In the genomic region with DNA sequence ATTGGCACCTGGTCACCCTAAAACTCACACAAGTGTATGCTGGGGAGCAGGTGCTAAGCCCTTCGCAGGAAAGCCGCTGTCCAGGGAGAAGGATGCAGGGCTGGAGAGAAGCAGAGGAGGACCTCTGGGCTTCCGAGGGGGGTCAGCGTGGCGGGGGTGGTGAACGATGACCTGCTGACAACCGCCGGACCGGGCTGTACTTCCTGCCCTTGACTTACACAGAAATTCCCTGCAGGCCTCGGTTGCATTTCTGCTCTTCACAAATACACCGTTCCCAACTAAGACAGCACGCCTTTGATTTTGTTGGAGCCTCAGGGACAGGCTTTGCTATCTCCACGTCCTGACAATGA, we compare ENCODE assay signal across 15 cellular contexts. TPM values are rescaled to one million over a fixed set of nuclear protein-coding genes. Genes with fewer than 3 reads are reported as not detected.
"Had no signal": no experiment of that assay in that cellular context is flagged by ENCODE, and none has a peak within 500 bp of the region (broad histone marks: within the 10 kb centered on the region; RNA-seq: fewer than 3 reads in every experiment).

No MANE protein-coding gene starts in this region.

- H3K4me1 ChIP-seq: psoas muscle had no signal

- H3K4me3 ChIP-seq: left lung, pancreas, psoas muscle, upper lobe of right lung had no signal

- H3K4me3 Mint-ChIP-seq: activated naive CD4-positive, alpha-beta T cell treated with anti-CD3 and anti-CD28 coated beads for 36 hours; dendritic cell treated with granulocyte-macrophage colony-stimulating factor and Interleukin-4, amounts not matched to agents 40 ng/mL and 50 ng/mL, for 4 days; natural killer cell; stimulated activated naive B cell treated with anti-CD40 and anti-IgM and Interleukin-4, amounts not matched to agents 10 μg/mL and 1 μg/mL and 100 μg/mL, for 72 hours had no signal

- ATAC-seq: foreskin keratinocyte had no signal

- DNase-seq: foreskin keratinocyte, mammary epithelial cell had no signal

- H3K36me3 Mint-ChIP-seq: natural killer cell had no signal

- H3K27me3 ChIP-seq: foreskin keratinocyte, left lung, pancreas, upper lobe of right lung had no signal

- FAIRE-seq: pancreas, small intestine had no signal

- H3K36me3 ChIP-seq: left lung, pancreas, upper lobe of right lung had no signal

- H3K27ac Mint-ChIP-seq: dendritic cell treated with granulocyte-macrophage colony-stimulating factor and Interleukin-4, amounts not matched to agents 40 ng/mL and 50 ng/mL, for 4 days; natural killer cell had no signal

- H3K27ac ChIP-seq: foreskin keratinocyte, pancreas, psoas muscle, upper lobe of right lung had no signal

- H3K9me3 Mint-ChIP-seq: dendritic cell treated with granulocyte-macrophage colony-stimulating factor and Interleukin-4, amounts not matched to agents 40 ng/mL and 50 ng/mL, for 4 days; natural killer cell had no signal

- H3K9me3 ChIP-seq: left lung, pancreas, psoas muscle, upper lobe of right lung had no signal

RNA-seq across cellular contexts. Expression of gene SLC2A7, which starts 37.6 kb away (rescaled TPM):
- total RNA-seq: activated naive CD4-positive, alpha-beta T cell treated with anti-CD3 and anti-CD28 coated beads for 36 hours; chondrocyte; foreskin keratinocyte; glomerular endothelial cell; kidney epithelial cell; mammary epithelial cell; natural killer cell; pancreas; psoas muscle; T-helper 1 cell treated with Interleukin-12 subunit alpha and Interleukin-12 subunit beta and Interleukin-4 antibody, amounts not matched to agents 30 ng/mL and 1 ng/mL, for 36 hours; upper lobe of right lung had no signal

RNA-seq across cellular contexts. Expression of gene CA6, which starts 42.9 kb away (rescaled TPM):
- total RNA-seq: chondrocyte, foreskin keratinocyte, glomerular endothelial cell, kidney epithelial cell, left lung, natural killer cell, pancreas, psoas muscle, upper lobe of right lung had no signal
